Comparison of ENCODE assay signal across 21 cellular contexts in genomic region chr3:121330118-121330517, GRCh38.
DNase-seq lines count a peak whose midpoint lies in the region; ATAC-seq and TF ChIP-seq lines count a peak whose summit lies in the region.
"Had no signal": no experiment of that assay in that cellular context is flagged by ENCODE, and none has a peak within 500 bp of the region (broad histone marks: within the 10 kb centered on the region; RNA-seq: fewer than 3 reads in every experiment).

No MANE protein-coding gene starts in this region.

- no peaks in the 10 kb centered on the region for H3K23me2 ChIP-seq in H9 (ENCODE audit: insufficient read length, low read depth, low read length, poor library complexity, severe bottlenecking)

- no peak overlapping the region for H3K4ac ChIP-seq in H9 (ENCODE audit: low read depth, low read length)

- no peaks in the 10 kb centered on the region for H4K20me1 ChIP-seq in H9 (ENCODE audit: control insufficient read depth, insufficient read depth, insufficient read length)

- H3K79me1 ChIP-seq in H9 (ENCODE audit: insufficient read depth, low read depth, low read length, poor library complexity, severe bottlenecking) = no peaks in the 10 kb centered on the region

- no peak overlapping the region for H3K4me3 Mint-ChIP-seq in H9
- no peak overlapping the region for H3K4me3 Mint-ChIP-seq in stimulated activated effector memory CD8-positive, alpha-beta T cell treated with anti-CD3 and anti-CD28 coated beads, Interleukin-12 subunit alpha, Interleukin-12 subunit beta, amount 100 ng/mL, for 72 hours
- H3K4me3 Mint-ChIP-seq: CD4-positive, alpha-beta memory T cell; GM23338; HFFc6 had no signal

- no peak overlapping the region for H2AFZ ChIP-seq in H9 (ENCODE audit: low read length)
- H2AFZ ChIP-seq: GM23338 had no signal

- H2BK20ac ChIP-seq in H9 (ENCODE audit: low read depth, low read length, poor library complexity, severe bottlenecking) = no peak overlapping the region

- H3K27ac ChIP-seq in H9 (ENCODE audit: insufficient read length, low read depth, low read length) = no peak overlapping the region
- H3K27ac ChIP-seq in vagina = no peak overlapping the region
- H3K27ac ChIP-seq: A549 had no signal

- peaks cover 0 to 2% of the 10 kb centered on the region in 2 experiments; a peak in 1 of 5 replicates for H3K9me3 Mint-ChIP-seq in H9
- no peaks in the 10 kb centered on the region for H3K9me3 Mint-ChIP-seq in stimulated activated effector memory CD8-positive, alpha-beta T cell treated with anti-CD3 and anti-CD28 coated beads, Interleukin-12 subunit alpha, Interleukin-12 subunit beta, amount 100 ng/mL, for 72 hours
- H3K9me3 Mint-ChIP-seq: GM23338 had no signal

- H3K4me2 ChIP-seq in H9 (ENCODE audit: insufficient read depth, insufficient read length, low read length) = no peak overlapping the region
- H3K4me2 ChIP-seq: A549, GM23338 had no signal

- no peak overlapping the region for H3K56ac ChIP-seq in H9 (ENCODE audit: insufficient read length, low read depth, low read length)

- no peaks in the 10 kb centered on the region for H3K4me1 ChIP-seq in H9 (ENCODE audit: insufficient read depth, low read length)
- H3K4me1 ChIP-seq in vagina = no peaks in the 10 kb centered on the region
- H3K4me1 ChIP-seq: A549, HAP-1 had no signal

- H2AK5ac ChIP-seq in H9 (ENCODE audit: insufficient read length, low read length) = no peak overlapping the region

- no peaks in the 10 kb centered on the region for H3K27me3 Mint-ChIP-seq in H9 (ENCODE audit: low read depth)

- peaks cover 0 to 1% (median 0%) of the 10 kb centered on the region in 3 experiments; a peak in 1 of 7 replicates for H3K36me3 Mint-ChIP-seq in H9 (ENCODE audit: insufficient read depth in 1 of 3, low read depth in 3 of 3)
- no peaks in the 10 kb centered on the region for H3K36me3 Mint-ChIP-seq in stimulated activated effector memory CD8-positive, alpha-beta T cell treated with anti-CD3 and anti-CD28 coated beads, Interleukin-12 subunit alpha, Interleukin-12 subunit beta, amount 100 ng/mL, for 72 hours
- H3K36me3 Mint-ChIP-seq: CD4-positive, alpha-beta memory T cell had no signal

- no peak overlapping the region for H3T11ph ChIP-seq in H9 (ENCODE audit: low read length)

- H2BK120ac ChIP-seq in H9 (ENCODE audit: low read depth, low read length, poor library complexity, severe bottlenecking) = no peak overlapping the region

- H3K18ac ChIP-seq in H9 (ENCODE audit: insufficient read length, low read depth, low read length) = no peak overlapping the region

- H3K14ac ChIP-seq in H9 (ENCODE audit: insufficient read depth, low read length) = no peak overlapping the region

- H2BK12ac ChIP-seq in H9 (ENCODE audit: insufficient read length, low read depth, low read length) = no peak overlapping the region

- H4K8ac ChIP-seq in H9 (replicated peaks; ENCODE audit: insufficient read length, low read depth, low read length) = no peak overlapping the region

- no peak overlapping the region for H2BK5ac ChIP-seq in H9 (ENCODE audit: insufficient read length, low read length)

- DNase-seq in H9 = no peak
- DNase-seq in inferior parietal cortex (ENCODE audit: extremely low spot score) = peak; percentile 28
- peak; percentile 20 for DNase-seq in occipital lobe (lab: John Stamatoyannopoulos, UW)
- no peak for DNase-seq in stimulated activated effector memory CD8-positive, alpha-beta T cell treated with anti-CD3 and anti-CD28 coated beads, Interleukin-12 subunit alpha, Interleukin-12 subunit beta, amount 100 ng/mL, for 72 hours (ENCODE audit: low spot score in 2 of 2)
- DNase-seq in OCI-M1 (lab: John Stamatoyannopoulos, UW) = no peak
- no peak for DNase-seq in vagina (ENCODE audit: extremely low spot score in 2 of 2)
- DNase-seq in central memory CD4-positive, alpha-beta T cell = no peak
- DNase-seq: 8988T; ACHN; AML-193; C1 segment of cervical spinal cord; Calu3; CD4-positive, alpha-beta memory T cell; COR-L47; DMS153; DND-41 had no signal

- H3K4me1 Mint-ChIP-seq in H9 = no peaks in the 10 kb centered on the region
- H3K4me1 Mint-ChIP-seq in stimulated activated effector memory CD8-positive, alpha-beta T cell treated with anti-CD3 and anti-CD28 coated beads, Interleukin-12 subunit alpha, Interleukin-12 subunit beta, amount 100 ng/mL, for 72 hours = no peaks in the 10 kb centered on the region
- H3K4me1 Mint-ChIP-seq: CD4-positive, alpha-beta memory T cell; GM23338 had no signal

- H3K9ac ChIP-seq in H9 (ENCODE audit: extremely low read depth, insufficient read length, low read length) = no peak overlapping the region

- H4K91ac ChIP-seq in H9 (ENCODE audit: insufficient read length, low read depth, low read length) = no peak overlapping the region

- H3K27me3 ChIP-seq in H9 (ENCODE audit: insufficient read depth, low read length) (no peaks in the 10 kb centered on the region), vagina (no peaks in the 10 kb centered on the region)

- peak; percentile 8 for ATAC-seq in stimulated activated effector memory CD8-positive, alpha-beta T cell treated with anti-CD3 and anti-CD28 coated beads, Interleukin-12 subunit alpha, Interleukin-12 subunit beta, amount 100 ng/mL, for 72 hours
- ATAC-seq in HG02852 (IDR thresholded peaks at IDR 0.05; ENCODE audit: unreplicated experiment) = no peak
- ATAC-seq: A549, GM23338 had no signal

- no CpG with 5 or more reads among the region's 1 CpG for WGBS in H9 (ENCODE audit: extremely low coverage, insufficient read length, low lambda C conversion rate)

- TF ChIP-seq CTCF in H9 (conservative IDR thresholded peaks at IDR 0.05) (no peak), vagina (IDR thresholded peaks at IDR 0.05) (no peak)

- intact Hi-C loops in vagina (cut with DNase I) = no loop called here

- no peaks in the 10 kb centered on the region for H3K79me2 ChIP-seq in H9 (ENCODE audit: insufficient read depth, low read length)

- no peaks in the 10 kb centered on the region for H3K36me3 ChIP-seq in vagina
- H3K36me3 ChIP-seq: HAP-1 had no signal

- peak overlapping the region in 2 of 3 experiments; percentile 37 to 82; a peak in 2 of 7 replicates for H3K27ac Mint-ChIP-seq in H9
- no peak overlapping the region for H3K27ac Mint-ChIP-seq in stimulated activated effector memory CD8-positive, alpha-beta T cell treated with anti-CD3 and anti-CD28 coated beads, Interleukin-12 subunit alpha, Interleukin-12 subunit beta, amount 100 ng/mL, for 72 hours
- H3K27ac Mint-ChIP-seq: CD4-positive, alpha-beta memory T cell; GM23338; HFFc6 had no signal

- no peak overlapping the region for H4K5ac ChIP-seq in H9 (ENCODE audit: insufficient read length, low read depth, low read length)

- no peak overlapping the region for H3K23ac ChIP-seq in H9 (ENCODE audit: insufficient read length, low read depth, low read length)

- H3K9me3 ChIP-seq in H9 (ENCODE audit: control insufficient read depth, low read depth, low read length) = no peaks in the 10 kb centered on the region
- H3K9me3 ChIP-seq in vagina = no peaks in the 10 kb centered on the region
- H3K9me3 ChIP-seq: A549, HAP-1 had no signal

- no peak overlapping the region for H2BK15ac ChIP-seq in H9 (ENCODE audit: low read depth, low read length)

- no peak overlapping the region for H3K4me3 ChIP-seq in vagina
- H3K4me3 ChIP-seq: A549, GM23338, HAP-1 had no signal

- TF ChIP-seq POLR2A in vagina (IDR thresholded peaks at IDR 0.05) = no peak

Comparison
In these comparisons a context has a peak if more than half of its experiments do, and no peak if none do; other contexts are left out.
1. DNase-seq: peak in inferior parietal cortex (single experiment) and occipital lobe (single experiment); none in H9 (single experiment), stimulated activated effector memory CD8-positive, alpha-beta T cell treated with anti-CD3 and anti-CD28 coated beads, Interleukin-12 subunit alpha, Interleukin-12 subunit beta, amount 100 ng/mL, for 72 hours (0 of 2), OCI-M1 (single experiment), vagina (0 of 2) and central memory CD4-positive, alpha-beta T cell (single experiment).